Comparison of ENCODE assay signal across 8 cellular contexts in the genomic region with DNA sequence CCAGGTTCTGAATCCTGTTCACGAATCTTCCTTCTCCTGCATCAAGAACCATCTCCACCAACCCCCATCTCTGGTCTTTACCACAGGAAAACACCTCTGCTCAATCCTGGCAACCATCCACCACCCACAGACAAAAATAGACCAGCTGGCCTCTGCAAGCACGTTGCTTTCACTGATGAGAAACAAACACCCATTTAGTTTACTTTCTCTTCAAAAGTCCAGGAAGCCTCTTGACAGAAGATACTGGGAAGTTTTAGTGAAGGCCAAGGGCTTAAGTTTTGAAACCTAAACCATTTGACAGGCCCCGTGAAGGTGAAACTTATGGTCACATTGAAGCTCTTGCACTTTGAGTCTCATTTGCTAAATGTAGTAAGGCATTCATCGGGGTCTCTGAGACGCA.
DNase-seq lines count a peak whose midpoint lies in the region; ATAC-seq and TF ChIP-seq lines count a peak whose summit lies in the region.

No MANE protein-coding gene starts in this region.

- no peaks in the 10 kb centered on the region for H3K9me3 Mint-ChIP-seq in central memory CD8-positive, alpha-beta T cell
- no peaks in the 10 kb centered on the region for H3K9me3 Mint-ChIP-seq in stimulated activated effector memory CD8-positive, alpha-beta T cell treated with anti-CD3 and anti-CD28 coated beads, Interleukin-12 subunit alpha, Interleukin-12 subunit beta, amount 100 ng/mL, for 72 hours

- H3K27ac Mint-ChIP-seq in central memory CD8-positive, alpha-beta T cell (ENCODE audit: low read depth) = no peak overlapping the region
- H3K27ac Mint-ChIP-seq in stimulated activated effector memory CD8-positive, alpha-beta T cell treated with anti-CD3 and anti-CD28 coated beads, Interleukin-12 subunit alpha, Interleukin-12 subunit beta, amount 100 ng/mL, for 72 hours = peak overlapping the region; percentile 15

- H3K27me3 Mint-ChIP-seq in central memory CD8-positive, alpha-beta T cell = no peaks in the 10 kb centered on the region

- H3K36me3 Mint-ChIP-seq in central memory CD8-positive, alpha-beta T cell (ENCODE audit: insufficient read depth) = no peaks in the 10 kb centered on the region
- no peaks in the 10 kb centered on the region for H3K36me3 Mint-ChIP-seq in stimulated activated effector memory CD8-positive, alpha-beta T cell treated with anti-CD3 and anti-CD28 coated beads, Interleukin-12 subunit alpha, Interleukin-12 subunit beta, amount 100 ng/mL, for 72 hours

- peak overlapping the region; percentile 1 for H3K4me3 Mint-ChIP-seq in central memory CD8-positive, alpha-beta T cell
- H3K4me3 Mint-ChIP-seq in stimulated activated effector memory CD8-positive, alpha-beta T cell treated with anti-CD3 and anti-CD28 coated beads, Interleukin-12 subunit alpha, Interleukin-12 subunit beta, amount 100 ng/mL, for 72 hours = peak overlapping the region; percentile 2

- peaks cover 15% of the 10 kb centered on the region for H3K4me1 Mint-ChIP-seq in central memory CD8-positive, alpha-beta T cell
- H3K4me1 Mint-ChIP-seq in stimulated activated effector memory CD8-positive, alpha-beta T cell treated with anti-CD3 and anti-CD28 coated beads, Interleukin-12 subunit alpha, Interleukin-12 subunit beta, amount 100 ng/mL, for 72 hours = peaks cover 34% of the 10 kb centered on the region

- intact Hi-C loops in posterior cingulate gyrus (cut with DNase I) = no loop called here

- ATAC-seq in GM21515 (IDR thresholded peaks at IDR 0.05; ENCODE audit: unreplicated experiment) = peak; percentile 60
- ATAC-seq in central memory CD8-positive, alpha-beta T cell (replicated peaks; ENCODE audit: extremely low read depth, poor library complexity, severe bottlenecking) = no peak
- ATAC-seq in stimulated activated effector memory CD8-positive, alpha-beta T cell treated with anti-CD3 and anti-CD28 coated beads, Interleukin-12 subunit alpha, Interleukin-12 subunit beta, amount 100 ng/mL, for 72 hours = no peak
- no peak for ATAC-seq in GM18505 (IDR thresholded peaks at IDR 0.05; ENCODE audit: unreplicated experiment)

- DNase-seq in GM03348 (ENCODE audit: low spot score) (peak; percentile 52), NAMALWA (ENCODE audit: low spot score) (peak; percentile 24), HPDE6-E6E7 (ENCODE audit: extremely low spot score) (no peak), posterior cingulate gyrus (no peak)
- no peak for DNase-seq in central memory CD8-positive, alpha-beta T cell (ENCODE audit: low spot score in 2 of 2)
- no peak for DNase-seq in stimulated activated effector memory CD8-positive, alpha-beta T cell treated with anti-CD3 and anti-CD28 coated beads, Interleukin-12 subunit alpha, Interleukin-12 subunit beta, amount 100 ng/mL, for 72 hours (ENCODE audit: low spot score in 2 of 2)

- no peak for TF ChIP-seq POLR2A in GM18505 (IDR thresholded peaks at IDR 0.05; ENCODE audit: borderline replicate concordance, extremely low read depth, insufficient read depth, insufficient read length)

Comparison
In these comparisons a context has a peak if more than half of its experiments do, and no peak if none do; other contexts are left out.
1. DNase-seq: peak in GM03348 (single experiment) and NAMALWA (single experiment); none in central memory CD8-positive, alpha-beta T cell (0 of 2), stimulated activated effector memory CD8-positive, alpha-beta T cell treated with anti-CD3 and anti-CD28 coated beads, Interleukin-12 subunit alpha, Interleukin-12 subunit beta, amount 100 ng/mL, for 72 hours (0 of 2), HPDE6-E6E7 (single experiment) and posterior cingulate gyrus (0 of 10).